1 cellular context compared by ENCODE assay signal in the genomic region with DNA sequence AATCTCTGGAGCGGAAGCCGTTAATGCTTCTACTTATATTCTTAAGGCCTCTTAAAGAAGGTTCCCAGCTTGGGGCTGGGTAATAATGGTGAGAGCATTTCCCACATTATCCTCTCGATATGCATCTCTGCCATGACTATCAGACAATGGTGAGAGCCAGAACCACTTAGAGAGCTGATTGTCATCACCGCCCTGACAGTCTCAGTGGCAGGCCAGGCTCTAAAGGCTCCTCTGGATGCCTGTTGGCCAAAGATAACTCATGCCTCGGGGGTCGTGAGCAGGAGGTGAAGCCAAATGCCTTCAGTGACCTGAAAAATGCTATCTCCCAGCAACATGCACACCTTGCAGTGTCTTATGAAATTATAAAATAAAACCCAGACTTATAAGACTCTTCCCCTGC.
TF ChIP-seq lines count a peak whose summit lies in the region.

No MANE protein-coding gene starts in this region.

TF ChIP-seq in K562, 482 proteins besides CTCF, POLR2A, EP300 and RAD21 (continued from another document):
- TF ChIP-seq, protein P1, sequence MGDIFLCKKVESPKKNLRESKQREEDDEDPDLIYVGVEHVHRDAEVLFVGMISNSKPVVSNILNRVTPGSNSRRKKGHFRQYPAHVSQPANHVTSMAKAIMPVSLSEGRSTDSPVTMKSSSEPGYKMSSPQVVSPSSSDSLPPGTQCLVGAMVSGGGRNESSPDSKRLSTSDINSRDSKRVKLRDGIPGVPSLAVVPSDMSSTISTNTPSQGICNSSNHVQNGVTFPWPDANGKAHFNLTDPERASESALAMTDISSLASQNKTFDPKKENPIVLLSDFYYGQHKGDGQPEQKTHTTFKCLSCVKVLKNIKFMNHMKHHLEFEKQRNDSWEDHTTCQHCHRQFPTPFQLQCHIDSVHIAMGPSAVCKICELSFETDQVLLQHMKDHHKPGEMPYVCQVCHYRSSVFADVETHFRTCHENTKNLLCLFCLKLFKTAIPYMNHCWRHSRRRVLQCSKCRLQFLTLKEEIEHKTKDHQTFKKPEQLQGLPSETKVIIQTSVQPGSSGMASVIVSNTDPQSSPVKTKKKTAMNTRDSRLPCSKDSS (IDR thresholded peaks at IDR 0.05; ENCODE audit: low read depth, partially characterized antibody) = no peak
- TF ChIP-seq TAL1 (IDR thresholded peaks at IDR 0.05) = peak; percentile 69; the same call in 1 of the 2 replicates
- TF ChIP-seq NONO (IDR thresholded peaks at IDR 0.05; ENCODE audit: low read depth in 2 of 2, low read length in 1 of 2) = no peak
- TF ChIP-seq MEIS2 (IDR thresholded peaks at IDR 0.05; ENCODE audit: partially characterized antibody) = peak; percentile 16
- no peak for TF ChIP-seq SNAPC5 (CRISPR knock-in tag; IDR thresholded peaks at IDR 0.05)
- TF ChIP-seq BRF1 (IDR thresholded peaks at IDR 0.05; ENCODE audit: borderline replicate concordance, extremely low read depth, insufficient read length) = no peak
- TF ChIP-seq NKRF (IDR thresholded peaks at IDR 0.05; ENCODE audit: borderline replicate concordance) = no peak
- TF ChIP-seq GTF2F1 (IDR thresholded peaks at IDR 0.05; ENCODE audit: low read depth, low read length) = no peak
- TF ChIP-seq, protein P2, sequence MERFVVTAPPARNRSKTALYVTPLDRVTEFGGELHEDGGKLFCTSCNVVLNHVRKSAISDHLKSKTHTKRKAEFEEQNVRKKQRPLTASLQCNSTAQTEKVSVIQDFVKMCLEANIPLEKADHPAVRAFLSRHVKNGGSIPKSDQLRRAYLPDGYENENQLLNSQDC (CRISPR knock-in tag; IDR thresholded peaks at IDR 0.05) = no peak
- TF ChIP-seq MTA2 (IDR thresholded peaks at IDR 0.05; ENCODE audit: low read depth) = peak; percentile 44
- no peak for TF ChIP-seq MAFG (tag; conservative IDR thresholded peaks at IDR 0.05)
